Comparison of ENCODE assay signal across 17 cellular contexts in genomic region chr1:33563702-33564101, GRCh38.
"Had no signal": no experiment of that assay in that cellular context is flagged by ENCODE, and none has a peak within 500 bp of the region (broad histone marks: within the 10 kb centered on the region; RNA-seq: fewer than 3 reads in every experiment).

No MANE protein-coding gene starts in this region.

- H3K27me3 ChIP-seq: cardiac muscle cell, neutrophil, right lobe of liver had no signal

- H3K36me3 ChIP-seq: cardiac muscle cell, esophagus squamous epithelium, neutrophil, right lobe of liver had no signal

- DNase-seq: activated B cell treated with CpG ODN at 0.5 μM for 24 hours; activated CD4-positive, alpha-beta T cell treated with anti-CD3 and anti-CD28 coated beads, Interleukin-2, amount 10 ng/mL, durations not matched to agents 7 days and 5 days; activated CD8-positive, alpha-beta memory T cell treated with anti-CD3 and anti-CD28 coated beads for 24 hours; activated naive CD4-positive, alpha-beta T cell treated with Interleukin-2 at 50 U/mL for 16 hours; activated naive CD8-positive, alpha-beta T cell treated with anti-CD3 and anti-CD28 coated beads, Interleukin-2, amount 50 U/mL, for 24 hours; esophagus squamous epithelium; foreskin fibroblast; head of caudate nucleus; naive B cell; right lobe of liver; stimulated activated CD4-positive, alpha-beta T cell treated with anti-CD3 and anti-CD28 coated beads, Interleukin-2, amount 100 ng/mL, for 24 hours; stimulated activated naive B cell treated with anti-CD40 and anti-IgM and Interleukin-4, amounts not matched to agents 10 μg/mL and 1 μg/mL and 100 μg/mL, for 72 hours; substantia nigra; T-helper 17 cell had no signal

- H3K4me1 ChIP-seq: esophagus squamous epithelium, right lobe of liver had no signal

- ATAC-seq: activated naive CD8-positive, alpha-beta T cell treated with anti-CD3 and anti-CD28 coated beads, Interleukin-2, amount 50 U/mL, for 24 hours; right lobe of liver; stimulated activated naive B cell treated with anti-CD40 and anti-IgM and Interleukin-4, amounts not matched to agents 10 μg/mL and 1 μg/mL and 100 μg/mL, for 72 hours; T-helper 17 cell had no signal

- H3K4me3 ChIP-seq: cardiac muscle cell, esophagus squamous epithelium, lung, right lobe of liver had no signal

- H3K27ac ChIP-seq: cardiac muscle cell, esophagus squamous epithelium, neutrophil, right lobe of liver had no signal

- H3K9me3 ChIP-seq: esophagus squamous epithelium, neutrophil, right lobe of liver had no signal
